ENCODE assay signal across 14 cellular contexts in genomic region chr18:51169731-51170130, GRCh38. TPM values are rescaled to one million over a fixed set of nuclear protein-coding genes. Genes with fewer than 3 reads are reported as not detected.
DNase-seq lines count a peak whose midpoint lies in the region; ATAC-seq and TF ChIP-seq lines count a peak whose summit lies in the region.
"Had no signal": no experiment of that assay in that cellular context is flagged by ENCODE, and none has a peak within 500 bp of the region (broad histone marks: within the 10 kb centered on the region; RNA-seq: fewer than 3 reads in every experiment).

No MANE protein-coding gene starts in this region.

- peaks cover 0 to 23% (median 15%) of the 10 kb centered on the region in 3 donors for H3K36me3 Mint-ChIP-seq in immature natural killer cell

- H3K27me3 ChIP-seq in MM.1S (replicated peaks; ENCODE audit: insufficient read depth, low read length), result no peaks in the 10 kb centered on the region
- H3K27me3 ChIP-seq in aorta (ENCODE audit: control insufficient read depth in 1 of 2, insufficient read depth in 2 of 2, low read length in 1 of 2), result no peaks in the 10 kb centered on the region
- H3K27me3 ChIP-seq: neural progenitor cell, right lobe of liver had no signal

- no peaks in the 10 kb centered on the region for H4K20me1 ChIP-seq in MM.1S (ENCODE audit: insufficient read depth, low read length)

- no peaks in the 10 kb centered on the region for H3K9me3 Mint-ChIP-seq in immature natural killer cell

- H3K4me1 ChIP-seq in MM.1S (ENCODE audit: low read length), result peaks cover 57% of the 10 kb centered on the region
- H3K4me1 ChIP-seq in aorta (ENCODE audit: control insufficient read depth in 1 of 2, insufficient read depth in 2 of 2, low read length in 2 of 2), result no peaks in the 10 kb centered on the region

- peaks cover 84 to 95% of the 10 kb centered on the region in 2 donors for H3K4me1 Mint-ChIP-seq in immature natural killer cell

- H3K4me3 ChIP-seq in MM.1S (ENCODE audit: low read length) (no peak overlapping the region; the same call in 1 of the 2 replicates), aorta (ENCODE audit: low read length in 2 of 2) (no peak overlapping the region)
- H3K4me3 ChIP-seq: neural progenitor cell, right lobe of liver had no signal

- peak overlapping the region; percentile 90 to 99 (median 96) for H3K27ac Mint-ChIP-seq in immature natural killer cell

- H3K9ac ChIP-seq in MM.1S (ENCODE audit: low read length), result no peak overlapping the region
- H3K9ac ChIP-seq: neural progenitor cell had no signal

- no peaks in the 10 kb centered on the region for H3K9me3 ChIP-seq in MM.1S (replicated peaks; ENCODE audit: insufficient read depth, low read length)
- no peaks in the 10 kb centered on the region for H3K9me3 ChIP-seq in aorta (ENCODE audit: control insufficient read depth, low read length)
- H3K9me3 ChIP-seq: right lobe of liver had no signal

- H3K27ac ChIP-seq in MM.1S (ENCODE audit: low read length), result peak overlapping the region; percentile 48
- no peak overlapping the region for H3K27ac ChIP-seq in aorta (ENCODE audit: low read depth in 1 of 2, low read length in 2 of 2)
- H3K27ac ChIP-seq: C4-2B, neural progenitor cell, right lobe of liver, WERI-Rb-1 had no signal

- intact Hi-C loops in aorta (cut with DNase I), result no loop called here

- no peaks in the 10 kb centered on the region for H3K9me2 ChIP-seq in MM.1S (replicated peaks; ENCODE audit: insufficient read depth, low read length)

- peak overlapping the region; percentile 26; the same call in 1 of the 2 replicates for H3K4me2 ChIP-seq in MM.1S (ENCODE audit: low read depth, low read length)
- H3K4me2 ChIP-seq: neural progenitor cell had no signal

- H2AFZ ChIP-seq in MM.1S (ENCODE audit: low read length), result no peak overlapping the region
- H2AFZ ChIP-seq: neural progenitor cell had no signal

- TF ChIP-seq CTCF in MM.1S (IDR thresholded peaks at IDR 0.05; ENCODE audit: low read length), result no peak

- H3K4me3 Mint-ChIP-seq in immature natural killer cell, result peak overlapping the region; percentile 14 to 82 (median 65)
- H3K4me3 Mint-ChIP-seq: neural progenitor cell had no signal

- H3F3A ChIP-seq in MM.1S (ENCODE audit: insufficient read depth, low read length), result peaks cover 50% of the 10 kb centered on the region

- DNase-seq in MM.1S, result peak; percentile 57
- no peak for DNase-seq in immature natural killer cell
- no peak for DNase-seq in T1000 (lab: John Stamatoyannopoulos, UW)
- no peak for DNase-seq in aorta
- no peak for DNase-seq in putamen (ENCODE audit: low spot score)
- DNase-seq: activated T-cell treated with anti-CD3 and anti-CD28 coated beads, Interleukin-2, amount 50 U/mL, for 48 hours; effector CD4-positive, alpha-beta T cell; left ventricle myocardium superior; right lobe of liver; WERI-Rb-1 had no signal

- ATAC-seq in GM18511 (IDR thresholded peaks at IDR 0.05; ENCODE audit: unreplicated experiment) (peak; percentile 39), GM21390 (IDR thresholded peaks at IDR 0.05; ENCODE audit: unreplicated experiment) (peak; percentile 57), aorta (ENCODE audit: low FRiP score) (no peak)
- ATAC-seq: left ventricle myocardium superior had no signal

- H3K79me2 ChIP-seq in MM.1S (ENCODE audit: low read length), result peaks cover 62% of the 10 kb centered on the region

- peaks cover 8 to 11% (median 8%) of the 10 kb centered on the region in 3 donors for H3K27me3 Mint-ChIP-seq in immature natural killer cell (ENCODE audit: low read depth in 3 of 3)

- H3K36me3 ChIP-seq in MM.1S (replicated peaks; ENCODE audit: insufficient read depth, low read length), result no peaks in the 10 kb centered on the region
- H3K36me3 ChIP-seq in aorta (ENCODE audit: control insufficient read depth in 1 of 2, insufficient read depth in 2 of 2, low read length in 1 of 2), result no peaks in the 10 kb centered on the region
- H3K36me3 ChIP-seq: right lobe of liver had no signal

RNA-seq across cellular contexts. Expression of gene MEX3C, which starts 27.8 kb away (rescaled TPM):
- polyA plus RNA-seq in immature natural killer cell (10 to 100 TPM in 2 of 3 donors, 1 to 10 TPM in 1; 10.0 to 18.1 (median 10.7) TPM), aorta (10 to 100 TPM in 1 of 2 donors, 1 to 10 TPM in 1; 7.6 to 11.1 TPM)
- total RNA-seq in aorta, result 10 to 100 TPM; 30.9 to 31.7 TPM
